In the genomic region with DNA sequence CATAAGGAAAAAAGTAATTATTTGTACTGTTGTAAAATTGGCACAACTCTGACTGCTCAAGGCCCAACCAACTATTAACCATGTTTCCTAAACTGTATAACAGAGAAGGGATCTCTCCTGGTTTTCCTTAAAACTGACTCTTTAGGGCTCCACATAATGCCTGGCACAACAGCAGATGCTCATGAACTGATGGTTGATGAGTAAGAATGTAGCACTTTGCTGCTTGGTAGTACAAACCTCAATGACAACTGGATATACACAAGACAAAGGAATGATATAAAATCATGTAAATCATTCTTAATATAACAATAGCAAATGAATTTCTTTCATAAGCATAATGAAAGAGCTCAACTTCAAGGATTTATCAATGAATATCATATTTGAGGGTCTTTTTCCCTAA, we compare ENCODE assay signal across 25 cellular contexts. TPM values are rescaled to one million over a fixed set of nuclear protein-coding genes. Genes with fewer than 3 reads are reported as not detected.
"Had no signal": no experiment of that assay in that cellular context is flagged by ENCODE, and none has a peak within 500 bp of the region (broad histone marks: within the 10 kb centered on the region; RNA-seq: fewer than 3 reads in every experiment).

No MANE protein-coding gene starts in this region.

- H3K27me3 ChIP-seq: esophagus muscularis mucosa, left lung, tibial artery, uterus had no signal

- DNase-seq: activated CD4-positive, alpha-beta T cell treated with anti-CD3 and anti-CD28 coated beads, Interleukin-2, amount 10 ng/mL, durations not matched to agents 7 days and 5 days; activated CD8-positive, alpha-beta T cell treated with anti-CD3 and anti-CD28 coated beads, Interleukin-2, amount 10 ng/mL, durations not matched to agents 7 days and 5 days; activated naive CD4-positive, alpha-beta T cell treated with anti-CD3 and anti-CD28 coated beads, Interleukin-2, amount 10 ng/mL, durations not matched to agents 7 days and 5 days; activated T-cell treated with anti-CD3 and anti-CD28 coated beads, Interleukin-2, amount 50 U/mL, for 24 hours; effector memory CD4-positive, alpha-beta T cell; foreskin melanocyte; hypothalamus; kidney; left lung; midbrain; naive B cell; right cardiac atrium; stimulated activated naive CD8-positive, alpha-beta T cell treated with anti-CD3 and anti-CD28 coated beads, Interleukin-15, Interleukin-2, amounts not matched to agents 100 U/mL and 50 U/mL, for 24 hours; substantia nigra; T1000; tibial artery; uterus had no signal

- H3K27ac Mint-ChIP-seq: activated CD4-positive, alpha-beta T cell treated with anti-CD3 and anti-CD28 coated beads, Interleukin-2, amount 10 ng/mL, durations not matched to agents 7 days and 5 days; activated CD8-positive, alpha-beta T cell treated with anti-CD3 and anti-CD28 coated beads, Interleukin-2, amount 10 ng/mL, durations not matched to agents 7 days and 5 days; activated naive CD4-positive, alpha-beta T cell treated with anti-CD3 and anti-CD28 coated beads, Interleukin-2, amount 10 ng/mL, durations not matched to agents 7 days and 5 days; activated T-cell treated with anti-CD3 and anti-CD28 coated beads, Interleukin-2, amount 50 U/mL, for 24 hours; dendritic cell treated with granulocyte-macrophage colony-stimulating factor and Interleukin-4, amounts not matched to agents 40 ng/mL and 50 ng/mL, for 4 days had no signal

- H3K4me3 ChIP-seq: esophagus muscularis mucosa, left lung, prostate gland, skin epidermis, tibial artery, uterus had no signal

- H3K9me3 Mint-ChIP-seq: activated CD4-positive, alpha-beta T cell treated with anti-CD3 and anti-CD28 coated beads, Interleukin-2, amount 10 ng/mL, durations not matched to agents 7 days and 5 days; activated naive CD4-positive, alpha-beta T cell treated with anti-CD3 and anti-CD28 coated beads, Interleukin-2, amount 10 ng/mL, durations not matched to agents 7 days and 5 days; activated T-cell treated with anti-CD3 and anti-CD28 coated beads, Interleukin-2, amount 50 U/mL, for 24 hours; dendritic cell treated with granulocyte-macrophage colony-stimulating factor and Interleukin-4, amounts not matched to agents 40 ng/mL and 50 ng/mL, for 4 days; naive B cell; neural crest cell had no signal

- H3K27ac ChIP-seq: esophagus muscularis mucosa, left lung, prostate gland, skin epidermis, tibial artery, uterus had no signal

- H3K4me3 Mint-ChIP-seq: activated CD4-positive, alpha-beta T cell treated with anti-CD3 and anti-CD28 coated beads, Interleukin-2, amount 10 ng/mL, durations not matched to agents 7 days and 5 days; activated CD8-positive, alpha-beta T cell treated with anti-CD3 and anti-CD28 coated beads, Interleukin-2, amount 10 ng/mL, durations not matched to agents 7 days and 5 days; activated naive CD4-positive, alpha-beta T cell treated with anti-CD3 and anti-CD28 coated beads, Interleukin-2, amount 10 ng/mL, durations not matched to agents 7 days and 5 days; activated T-cell treated with anti-CD3 and anti-CD28 coated beads, Interleukin-2, amount 50 U/mL, for 24 hours; dendritic cell treated with granulocyte-macrophage colony-stimulating factor and Interleukin-4, amounts not matched to agents 40 ng/mL and 50 ng/mL, for 4 days; naive B cell; neural crest cell had no signal

- FAIRE-seq: bronchial epithelial cell, endothelial cell of umbilical vein, kidney had no signal

- ATAC-seq: activated CD8-positive, alpha-beta T cell treated with anti-CD3 and anti-CD28 coated beads, Interleukin-2, amount 10 ng/mL, durations not matched to agents 7 days and 5 days; left lung; right cardiac atrium; stimulated activated naive CD8-positive, alpha-beta T cell treated with anti-CD3 and anti-CD28 coated beads, Interleukin-15, Interleukin-2, amounts not matched to agents 100 U/mL and 50 U/mL, for 24 hours had no signal

- H3K36me3 Mint-ChIP-seq: activated naive CD4-positive, alpha-beta T cell treated with anti-CD3 and anti-CD28 coated beads, Interleukin-2, amount 10 ng/mL, durations not matched to agents 7 days and 5 days; naive B cell had no signal

- H3K27me3 Mint-ChIP-seq: activated CD4-positive, alpha-beta T cell treated with anti-CD3 and anti-CD28 coated beads, Interleukin-2, amount 10 ng/mL, durations not matched to agents 7 days and 5 days; activated naive CD4-positive, alpha-beta T cell treated with anti-CD3 and anti-CD28 coated beads, Interleukin-2, amount 10 ng/mL, durations not matched to agents 7 days and 5 days; activated T-cell treated with anti-CD3 and anti-CD28 coated beads, Interleukin-2, amount 50 U/mL, for 24 hours; dendritic cell treated with granulocyte-macrophage colony-stimulating factor and Interleukin-4, amounts not matched to agents 40 ng/mL and 50 ng/mL, for 4 days; naive B cell had no signal

- H3K4me1 ChIP-seq: prostate gland, uterus had no signal

RNA-seq across cellular contexts. Expression of gene ESAM, which starts 26.4 kb away (rescaled TPM):
- total RNA-seq: bronchial epithelial cell had no signal

RNA-seq across cellular contexts. Expression of gene VSIG2, which starts 36.5 kb away (rescaled TPM):
- total RNA-seq: activated CD8-positive, alpha-beta T cell treated with anti-CD3 and anti-CD28 coated beads, Interleukin-2, amount 10 ng/mL, durations not matched to agents 7 days and 5 days; neural crest cell; T-helper 1 cell treated with Interleukin-12 subunit alpha and Interleukin-12 subunit beta and Interleukin-4 antibody, amounts not matched to agents 30 ng/mL and 1 ng/mL, for 36 hours had no signal

RNA-seq across cellular contexts. Expression of gene NRGN, which starts 48.8 kb away (rescaled TPM):
- total RNA-seq: bronchial epithelial cell had no signal
